Comparison of ENCODE assay signal across 1 cellular context in the genomic region with DNA sequence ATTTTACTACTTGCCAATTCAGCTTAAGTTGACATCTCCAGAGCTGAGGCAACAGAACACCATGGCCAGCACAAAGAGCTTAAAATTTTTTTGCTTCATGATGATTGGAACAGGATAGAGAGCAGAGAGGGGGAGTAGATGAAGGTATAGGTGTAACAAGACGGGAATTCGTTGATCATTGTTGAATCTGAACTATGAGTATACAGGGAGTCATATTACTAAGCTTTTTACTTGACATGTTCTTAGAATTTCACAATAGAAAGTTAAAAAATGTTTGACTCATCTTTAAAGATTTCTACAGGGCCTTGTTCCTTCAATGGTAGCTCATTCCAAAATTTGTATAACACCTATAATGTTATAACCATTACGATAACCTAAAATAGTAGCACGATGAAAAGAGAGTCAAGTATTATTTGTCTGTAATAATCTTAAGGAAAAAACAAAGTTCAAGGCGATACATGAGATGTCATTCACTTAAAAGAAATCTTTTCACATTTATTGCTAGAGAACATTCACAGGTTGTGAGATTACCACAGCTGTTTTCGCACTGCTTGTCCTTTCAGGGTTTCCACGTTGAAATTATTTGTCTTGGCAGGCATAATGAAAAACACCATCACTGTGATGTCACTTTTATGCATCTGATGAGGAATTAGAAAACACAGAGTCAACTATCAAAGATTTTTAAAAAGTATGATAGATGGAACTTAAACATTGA.
A peak's percentile ranks its signal among the peaks of the same experiment; 100 is the strongest.
TF ChIP-seq lines count a peak whose summit lies in the region.

No MANE protein-coding gene starts in this region.

TF ChIP-seq in IMR-90, 13 proteins besides CTCF, POLR2A, EP300 and RAD21:
- no peak for TF ChIP-seq CHD1 (IDR thresholded peaks at IDR 0.05; ENCODE audit: low read depth, low read length)
- TF ChIP-seq CEBPB (IDR thresholded peaks at IDR 0.05; ENCODE audit: low read depth, low read length) = peak; percentile 42; the same call in 1 of the 2 replicates
